24 cellular contexts compared by ENCODE assay signal in the genomic region with DNA sequence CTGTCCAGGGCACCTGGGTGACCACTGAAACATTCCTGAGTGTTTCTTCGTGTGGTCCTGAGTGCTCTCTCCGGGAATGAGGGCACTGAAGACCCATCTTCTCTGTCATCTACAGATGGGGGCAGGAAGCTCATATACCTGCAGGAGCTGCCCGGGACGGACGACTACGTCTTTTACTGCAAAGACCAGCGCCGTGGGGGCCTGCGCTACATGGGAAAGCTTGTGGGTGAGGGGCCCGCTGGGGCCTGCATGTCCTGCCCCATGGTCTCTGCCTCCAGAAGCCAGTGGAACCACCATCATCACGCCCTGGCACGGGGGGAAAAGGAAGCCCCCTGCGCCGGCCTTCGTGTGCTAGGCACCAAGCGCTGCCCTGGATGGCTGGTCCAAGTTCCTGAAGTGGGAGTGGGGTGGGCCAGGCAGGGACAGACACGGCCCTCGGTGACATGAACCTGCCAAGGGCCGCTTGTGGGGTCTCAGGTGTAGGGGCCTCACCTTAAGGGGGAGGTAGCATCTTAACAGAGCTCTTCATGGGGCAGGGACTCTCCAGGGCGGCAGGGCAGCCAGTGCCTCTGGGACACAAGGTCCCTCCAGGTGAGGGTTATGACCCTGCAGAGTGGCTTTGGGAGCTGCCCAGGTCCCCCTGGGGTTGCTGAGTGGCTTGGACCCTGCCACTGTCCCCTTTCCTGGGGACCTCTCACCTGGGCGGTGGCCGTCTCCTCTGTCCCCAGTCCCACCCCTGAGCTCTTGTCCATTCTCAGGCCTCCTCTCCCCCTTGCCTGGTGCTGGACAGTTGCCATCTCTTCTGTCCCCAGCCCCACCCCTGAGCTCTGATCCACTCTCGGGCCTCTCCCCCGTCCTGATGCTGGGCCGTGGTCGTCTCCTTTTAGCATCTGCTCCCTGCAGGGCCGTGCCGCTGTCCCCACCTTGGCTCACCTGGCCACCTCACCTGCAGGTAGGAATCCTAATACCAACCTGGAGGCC. TPM values are rescaled to one million over a fixed set of nuclear protein-coding genes. Genes with fewer than 3 reads are reported as not detected.
"Had no signal": no experiment of that assay in that cellular context is flagged by ENCODE, and none has a peak within 500 bp of the region (broad histone marks: within the 10 kb centered on the region; RNA-seq: fewer than 3 reads in every experiment).

No MANE protein-coding gene starts in this region.

- H3K27ac ChIP-seq: Peyer's patch, RWPE1, SJCRH30, WERI-Rb-1 had no signal

- ATAC-seq: activated CD8-positive, alpha-beta T cell treated with anti-CD3 and anti-CD28 coated beads, Interleukin-2, amount 10 ng/mL, durations not matched to agents 7 days and 5 days; activated naive CD4-positive, alpha-beta T cell treated with anti-CD3 and anti-CD28 coated beads, Interleukin-2, amount 50 U/mL, for 72 hours; activated naive CD8-positive, alpha-beta T cell treated with anti-CD3 and anti-CD28 coated beads, Interleukin-2, amount 50 U/mL, for 24 hours; activated T-cell treated with anti-CD3 and anti-CD28 coated beads, Interleukin-2, amount 50 U/mL, for 4 hours had no signal

- DNase-seq: activated CD4-positive, alpha-beta T cell treated with anti-CD3 and anti-CD28 coated beads for 4 hours; activated CD8-positive, alpha-beta T cell treated with anti-CD3 and anti-CD28 coated beads, Interleukin-2, amount 10 ng/mL, durations not matched to agents 7 days and 5 days; activated effector memory CD4-positive, alpha-beta T cell treated with anti-CD3 and anti-CD28 coated beads, Interleukin-2, amount 50 U/mL, for 16 hours; activated naive CD4-positive, alpha-beta T cell treated with Interleukin-2 at 50 U/mL for 16 hours; activated naive CD8-positive, alpha-beta T cell treated with anti-CD3 and anti-CD28 coated beads, Interleukin-2, amount 50 U/mL, for 24 hours; activated T-cell treated with anti-CD3 and anti-CD28 coated beads, Interleukin-2, amount 50 U/mL, for 4 hours; amniotic stem cell; Kasumi-1; NCI-H1105 treated with DMSO at 0.1 percent for 48 hours; NCI-H1436 treated with DMSO at 0.1 percent for 48 hours; NCI-H187 treated with DMSO at 0.1 percent for 48 hours; NCI-H2081 treated with DMSO at 0.1 percent for 48 hours; NCI-H446; NCI-H524; Right ventricle myocardium superior; SJCRH30; SK-N-SH; T-helper 1 cell; WERI-Rb-1 had no signal

- H3K4me3 ChIP-seq: Peyer's patch, SJCRH30 had no signal

RNA-seq across cellular contexts. Expression of a gene that starts 2.1 kb away (rescaled TPM):
- total RNA-seq: activated CD8-positive, alpha-beta T cell treated with anti-CD3 and anti-CD28 coated beads, Interleukin-2, amount 10 ng/mL, durations not matched to agents 7 days and 5 days; activated naive CD4-positive, alpha-beta T cell treated with anti-CD3 and anti-CD28 coated beads, Interleukin-2, amount 50 U/mL, for 72 hours; activated T-cell treated with anti-CD3 and anti-CD28 coated beads, Interleukin-2, amount 50 U/mL, for 4 hours; astrocyte; Peyer's patch; Right ventricle myocardium superior; SJCRH30; T-helper 2 cell treated with Interferon-gamma antibody and Interleukin-4, amounts not matched to agents 100 ng/mL and 5 ng/mL, for 36 hours had no signal

RNA-seq across cellular contexts. Expression of a gene that starts 13.5 kb away (rescaled TPM):
- total RNA-seq: activated CD8-positive, alpha-beta T cell treated with anti-CD3 and anti-CD28 coated beads, Interleukin-2, amount 10 ng/mL, durations not matched to agents 7 days and 5 days; activated naive CD4-positive, alpha-beta T cell treated with anti-CD3 and anti-CD28 coated beads, Interleukin-2, amount 50 U/mL, for 72 hours; activated T-cell treated with anti-CD3 and anti-CD28 coated beads, Interleukin-2, amount 50 U/mL, for 4 hours; Peyer's patch; Right ventricle myocardium superior; SJCRH30; T-helper 2 cell treated with Interferon-gamma antibody and Interleukin-4, amounts not matched to agents 100 ng/mL and 5 ng/mL, for 36 hours had no signal

RNA-seq across cellular contexts. Expression of a gene that starts 26.8 kb away (rescaled TPM):
- total RNA-seq: activated CD8-positive, alpha-beta T cell treated with anti-CD3 and anti-CD28 coated beads, Interleukin-2, amount 10 ng/mL, durations not matched to agents 7 days and 5 days; activated naive CD4-positive, alpha-beta T cell treated with anti-CD3 and anti-CD28 coated beads, Interleukin-2, amount 50 U/mL, for 72 hours; activated T-cell treated with anti-CD3 and anti-CD28 coated beads, Interleukin-2, amount 50 U/mL, for 4 hours; astrocyte; Peyer's patch; Right ventricle myocardium superior; SJCRH30; T-helper 2 cell treated with Interferon-gamma antibody and Interleukin-4, amounts not matched to agents 100 ng/mL and 5 ng/mL, for 36 hours had no signal
